In genomic region chr6:81752969-81753708, GRCh38 we compare ENCODE assay signal across 1 cellular context.
TF ChIP-seq lines count a peak whose summit lies in the region.

No MANE protein-coding gene starts in this region.

TF ChIP-seq in HepG2, 621 proteins besides CTCF, POLR2A, EP300 and RAD21 (continued from another document and continues in another):
- no peak for TF ChIP-seq TRAFD1 (CRISPR knock-in tag; IDR thresholded peaks at IDR 0.05; ENCODE audit: borderline replicate concordance)
- 0 out of 2 replicates have a peak, but pooled peaks have one; percentile 11 for TF ChIP-seq ZBTB4 (CRISPR knock-in tag; IDR thresholded peaks at IDR 0.05; ENCODE audit: borderline replicate concordance)
- peak; percentile 78 for TF ChIP-seq POLR2G (IDR thresholded peaks at IDR 0.05; ENCODE audit: low read depth, low read length)
- no peak for TF ChIP-seq HOMEZ (CRISPR knock-in tag; IDR thresholded peaks at IDR 0.05; ENCODE audit: low read depth)
- peak; percentile 24; the same call in 1 of the 2 replicates for TF ChIP-seq ONECUT2 (CRISPR knock-in tag; IDR thresholded peaks at IDR 0.05)
- TF ChIP-seq MAFK (conservative IDR thresholded peaks at IDR 0.05 in 1 of 2, IDR thresholded peaks at IDR 0.05 in 1 of 2; ENCODE audit: low read length in 2 of 2), result no peak
- no peak for TF ChIP-seq ZNF276 (CRISPR knock-in tag; IDR thresholded peaks at IDR 0.05; ENCODE audit: low read depth)
- TF ChIP-seq ZNF510 (CRISPR knock-in tag; IDR thresholded peaks at IDR 0.05; ENCODE audit: low read depth), result peak; percentile 89; the same call in 1 of the 2 replicates
- TF ChIP-seq MLX (CRISPR knock-in tag; IDR thresholded peaks at IDR 0.05), result peak; percentile 67; the same call in 1 of the 2 replicates
- peak; percentile 64; the same call in 1 of the 2 replicates for TF ChIP-seq ZNF570 (CRISPR knock-in tag; IDR thresholded peaks at IDR 0.05; ENCODE audit: borderline replicate concordance)
- no peak for TF ChIP-seq ZNF550 (CRISPR knock-in tag; IDR thresholded peaks at IDR 0.05; ENCODE audit: borderline replicate concordance)
- no peak for TF ChIP-seq ZNF17 (CRISPR knock-in tag; IDR thresholded peaks at IDR 0.05)
- peak; percentile 81 for TF ChIP-seq ASH2L (IDR thresholded peaks at IDR 0.05; ENCODE audit: insufficient read length, low read depth, low read length)
- peak; percentile 49; the same call in 1 of the 2 replicates for TF ChIP-seq ARID4A (CRISPR knock-in tag; IDR thresholded peaks at IDR 0.05; ENCODE audit: borderline replicate concordance)
- TF ChIP-seq CSRNP2 (CRISPR knock-in tag; conservative IDR thresholded peaks at IDR 0.05; ENCODE audit: low read depth), result no peak
- TF ChIP-seq ZNF691 (CRISPR knock-in tag; IDR thresholded peaks at IDR 0.05; ENCODE audit: borderline replicate concordance, low read depth), result peak; percentile 59; the same call in 1 of the 2 replicates
- no peak for TF ChIP-seq ZNF7 (CRISPR knock-in tag; IDR thresholded peaks at IDR 0.05)
- peak; percentile 43; the same call in 1 of the 2 replicates for TF ChIP-seq IRF2 (CRISPR knock-in tag; IDR thresholded peaks at IDR 0.05)
- TF ChIP-seq IKZF4 (CRISPR knock-in tag; IDR thresholded peaks at IDR 0.05; ENCODE audit: borderline replicate concordance, low read depth, not compliant biosample characterization), result no peak
- peak; percentile 41; the same call in 1 of the 2 replicates for TF ChIP-seq BORCS8-MEF2B (CRISPR knock-in tag; IDR thresholded peaks at IDR 0.05)
- TF ChIP-seq ZNF33A (CRISPR knock-in tag; IDR thresholded peaks at IDR 0.05; ENCODE audit: borderline replicate concordance), result 0 out of 2 replicates have a peak, but pooled peaks have one; percentile 90
- peak; percentile 73 for TF ChIP-seq MED1 (CRISPR knock-in tag; IDR thresholded peaks at IDR 0.05)
- TF ChIP-seq NFIC (IDR thresholded peaks at IDR 0.05; ENCODE audit: low read length), result 0 out of 2 replicates have a peak, but pooled peaks have one; percentile 17
- peak; percentile 69; the same call in 1 of the 2 replicates for TF ChIP-seq ELK4 (CRISPR knock-in tag; IDR thresholded peaks at IDR 0.05; ENCODE audit: borderline replicate concordance)
- no peak for TF ChIP-seq EED (CRISPR knock-in tag; IDR thresholded peaks at IDR 0.05)
- peak; percentile 40; the same call in 1 of the 2 replicates for TF ChIP-seq MXD4 (CRISPR knock-in tag; IDR thresholded peaks at IDR 0.05)
- no peak for TF ChIP-seq ZNF207 (IDR thresholded peaks at IDR 0.05; ENCODE audit: borderline replicate concordance)
- peak; percentile 47 for TF ChIP-seq HMG20A (CRISPR knock-in tag; IDR thresholded peaks at IDR 0.05; ENCODE audit: borderline replicate concordance)
- no peak for TF ChIP-seq REL (CRISPR knock-in tag; conservative IDR thresholded peaks at IDR 0.05)
- TF ChIP-seq NR1H2 (CRISPR knock-in tag; IDR thresholded peaks at IDR 0.05; ENCODE audit: borderline replicate concordance, low read depth), result no peak
- peak; percentile 33; the same call in 1 of the 2 replicates for TF ChIP-seq DMAP1 (CRISPR knock-in tag; IDR thresholded peaks at IDR 0.05)
- TF ChIP-seq RXRB (CRISPR knock-in tag; IDR thresholded peaks at IDR 0.05; ENCODE audit: borderline replicate concordance), result peak; percentile 20
- peak; percentile 85 for TF ChIP-seq TEF (CRISPR knock-in tag; IDR thresholded peaks at IDR 0.05)
- peak; percentile 39; the same call in 1 of the 2 replicates for TF ChIP-seq ARHGAP35 (CRISPR knock-in tag; IDR thresholded peaks at IDR 0.05; ENCODE audit: borderline replicate concordance)
- TF ChIP-seq NAIF1 (CRISPR knock-in tag; IDR thresholded peaks at IDR 0.05; ENCODE audit: borderline replicate concordance), result no peak; the same call in 1 of the 2 replicates
- peak; percentile 69; the same call in 1 of the 2 replicates for TF ChIP-seq ZBTB7B (CRISPR knock-in tag; IDR thresholded peaks at IDR 0.05)
- TF ChIP-seq MTERF4 (CRISPR knock-in tag; IDR thresholded peaks at IDR 0.05), result peak; percentile 86; the same call in 1 of the 2 replicates
- TF ChIP-seq YEATS2 (CRISPR knock-in tag; IDR thresholded peaks at IDR 0.05; ENCODE audit: borderline replicate concordance), result no peak
- no peak for TF ChIP-seq MXI1 (IDR thresholded peaks at IDR 0.05; ENCODE audit: borderline replicate concordance, low read depth, low read length)
- no peak for TF ChIP-seq HMGA1 (CRISPR knock-in tag; conservative IDR thresholded peaks at IDR 0.05)
- TF ChIP-seq ZBTB3 (CRISPR knock-in tag; IDR thresholded peaks at IDR 0.05; ENCODE audit: borderline replicate concordance, low read depth), result peak; percentile 84
